In genomic region chr13:63492604-63493003, GRCh38 we compare ENCODE assay signal across 28 cellular contexts.
"Had no signal": no experiment of that assay in that cellular context is flagged by ENCODE, and none has a peak within 500 bp of the region (broad histone marks: within the 10 kb centered on the region; RNA-seq: fewer than 3 reads in every experiment).

No MANE protein-coding gene starts in this region.

- H3K36me3 ChIP-seq: neural progenitor cell, ovary, stomach, thoracic aorta, thyroid gland, tibial nerve, upper lobe of left lung, uterus had no signal

- H3K9me3 Mint-ChIP-seq: nephron had no signal

- H3K9me3 ChIP-seq: ovary, psoas muscle, thoracic aorta, thyroid gland, upper lobe of left lung, uterus had no signal

- H3K4me3 Mint-ChIP-seq: naive thymus-derived CD4-positive, alpha-beta T cell; natural killer cell; nephron; neural progenitor cell; stimulated activated effector memory CD8-positive, alpha-beta T cell treated with anti-CD3 and anti-CD28 coated beads, Interleukin-12 subunit alpha, Interleukin-12 subunit beta, amount 100 ng/mL, for 72 hours; stimulated activated naive B cell treated with anti-CD40 and anti-IgM and Interleukin-4, amounts not matched to agents 10 μg/mL and 1 μg/mL and 100 μg/mL, for 72 hours; stimulated activated naive CD8-positive, alpha-beta T cell treated with anti-CD3 and anti-CD28 coated beads, Interleukin-15, Interleukin-2, amounts not matched to agents 100 ng/mL and 50 ng/mL, for 24 hours had no signal

- H3K4me1 ChIP-seq: neural progenitor cell, parathyroid adenoma, psoas muscle, stomach, thyroid gland, tibial nerve, upper lobe of left lung, uterus had no signal

- H3K9ac ChIP-seq: neural progenitor cell, parathyroid adenoma had no signal

- DNase-seq: naive thymus-derived CD4-positive, alpha-beta T cell; natural killer cell; occipital lobe; ovary; posterior cingulate gyrus; psoas muscle; right cardiac atrium; stimulated activated CD4-positive, alpha-beta T cell treated with anti-CD3 and anti-CD28 coated beads, Interleukin-15, amount 100 ng/mL, for 24 hours; stimulated activated CD4-positive, alpha-beta T cell treated with anti-CD3 and anti-CD28 coated beads, Interleukin-2, amount 100 ng/mL, for 24 hours; stimulated activated CD4-positive, alpha-beta T cell treated with anti-CD3 and anti-CD28 coated beads, Interleukin-2, amount 100 ng/mL, for 48 hours; stimulated activated CD4-positive, alpha-beta T cell treated with anti-CD3 and anti-CD28 coated beads, Interleukin-4, amount 100 ng/mL, for 24 hours; stimulated activated naive B cell treated with anti-CD40 and anti-IgM and Interleukin-4, amounts not matched to agents 10 μg/mL and 1 μg/mL and 100 μg/mL, for 72 hours; stimulated activated naive CD4-positive, alpha-beta T cell treated with Interleukin-2 at 50 U/mL for 16 hours; stomach; thyroid gland; trophoblast cell; upper lobe of left lung; uterus had no signal

- H3K4me1 Mint-ChIP-seq: naive thymus-derived CD4-positive, alpha-beta T cell; natural killer cell; nephron; neural progenitor cell; stimulated activated effector memory CD8-positive, alpha-beta T cell treated with anti-CD3 and anti-CD28 coated beads, Interleukin-12 subunit alpha, Interleukin-12 subunit beta, amount 100 ng/mL, for 72 hours; stimulated activated naive B cell treated with anti-CD40 and anti-IgM and Interleukin-4, amounts not matched to agents 10 μg/mL and 1 μg/mL and 100 μg/mL, for 72 hours had no signal

- H3K27me3 ChIP-seq: neural progenitor cell, ovary, stomach, thyroid gland, tibial nerve, upper lobe of left lung, uterus had no signal

- H3K27ac ChIP-seq: neural progenitor cell, ovary, parathyroid adenoma, psoas muscle, skin epidermis, stomach, thoracic aorta, thyroid gland, tibial nerve, upper lobe of left lung, uterus had no signal

- ATAC-seq: naive thymus-derived CD4-positive, alpha-beta T cell; natural killer cell; psoas muscle; right cardiac atrium; sciatic nerve; stimulated activated effector memory CD8-positive, alpha-beta T cell treated with anti-CD3 and anti-CD28 coated beads, Interleukin-12 subunit alpha, Interleukin-12 subunit beta, amount 100 ng/mL, for 72 hours; stimulated activated naive B cell treated with anti-CD40 and anti-IgM and Interleukin-4, amounts not matched to agents 10 μg/mL and 1 μg/mL and 100 μg/mL, for 72 hours had no signal

- H3K27ac Mint-ChIP-seq: naive thymus-derived CD4-positive, alpha-beta T cell; natural killer cell; nephron; neural progenitor cell; progenitor cell of endocrine pancreas; stimulated activated effector memory CD8-positive, alpha-beta T cell treated with anti-CD3 and anti-CD28 coated beads, Interleukin-12 subunit alpha, Interleukin-12 subunit beta, amount 100 ng/mL, for 72 hours; stimulated activated naive B cell treated with anti-CD40 and anti-IgM and Interleukin-4, amounts not matched to agents 10 μg/mL and 1 μg/mL and 100 μg/mL, for 72 hours; stimulated activated naive CD8-positive, alpha-beta T cell treated with anti-CD3 and anti-CD28 coated beads, Interleukin-15, Interleukin-2, amounts not matched to agents 100 ng/mL and 50 ng/mL, for 24 hours had no signal

- H3K4me3 ChIP-seq: neural progenitor cell, ovary, psoas muscle, skin epidermis, stomach, thoracic aorta, thyroid gland, tibial nerve, upper lobe of left lung, uterus had no signal

- H3K36me3 Mint-ChIP-seq: naive thymus-derived CD4-positive, alpha-beta T cell; neural progenitor cell; stimulated activated effector memory CD8-positive, alpha-beta T cell treated with anti-CD3 and anti-CD28 coated beads, Interleukin-12 subunit alpha, Interleukin-12 subunit beta, amount 100 ng/mL, for 72 hours; stimulated activated naive B cell treated with anti-CD40 and anti-IgM and Interleukin-4, amounts not matched to agents 10 μg/mL and 1 μg/mL and 100 μg/mL, for 72 hours had no signal

- H3K27me3 Mint-ChIP-seq: naive thymus-derived CD4-positive, alpha-beta T cell; progenitor cell of endocrine pancreas; stimulated activated naive B cell treated with anti-CD40 and anti-IgM and Interleukin-4, amounts not matched to agents 10 μg/mL and 1 μg/mL and 100 μg/mL, for 72 hours; stimulated activated naive CD8-positive, alpha-beta T cell treated with anti-CD3 and anti-CD28 coated beads, Interleukin-15, Interleukin-2, amounts not matched to agents 100 ng/mL and 50 ng/mL, for 24 hours had no signal
